26 cellular contexts compared by ENCODE assay signal in the genomic region with DNA sequence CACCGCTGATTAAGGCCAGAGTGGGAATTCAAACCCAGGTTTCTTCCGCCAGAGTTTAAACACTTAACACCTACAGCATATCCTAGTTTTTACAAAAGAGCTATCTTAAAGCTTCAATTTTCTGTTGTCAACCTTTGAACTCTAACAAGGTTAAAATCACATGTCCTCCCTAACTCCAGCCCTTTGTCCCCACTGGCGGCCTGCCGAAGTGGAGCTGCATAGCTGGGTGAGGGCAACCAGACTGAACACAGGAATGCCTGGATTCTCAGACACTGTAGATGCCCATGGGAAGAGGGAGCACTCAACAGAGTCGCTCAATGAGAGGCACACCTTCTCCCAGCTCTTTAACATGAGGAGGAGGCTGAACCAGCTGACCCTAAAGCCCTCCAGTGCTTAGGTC. TPM values are rescaled to one million over a fixed set of nuclear protein-coding genes. Genes with fewer than 3 reads are reported as not detected.
A peak's percentile ranks its signal among the peaks of the same experiment; 100 is the strongest.
DNase-seq lines count a peak whose midpoint lies in the region; ATAC-seq, FAIRE-seq and TF ChIP-seq lines count a peak whose summit lies in the region.
"Had no signal": no experiment of that assay in that cellular context is flagged by ENCODE, and none has a peak within 500 bp of the region (broad histone marks: within the 10 kb centered on the region; RNA-seq: fewer than 3 reads in every experiment).

No MANE protein-coding gene starts in this region.

- no peak overlapping the region for H3K4ac ChIP-seq in H1 (replicated peaks; ENCODE audit: insufficient read length, low read depth, low read length)

- no peak overlapping the region; the same call in 1 of the 2 replicates for H2BK15ac ChIP-seq in H1 (ENCODE audit: low read length)

- no peak overlapping the region for H3K23ac ChIP-seq in H1 (ENCODE audit: insufficient read length)

- H3K23me2 ChIP-seq in H1 (ENCODE audit: low read depth, low read length): no peaks in the 10 kb centered on the region

- no peak overlapping the region for H3K4me3 ChIP-seq in H1 (ENCODE audit: extremely low read depth in 1 of 4, insufficient read depth in 2 of 4, low read depth in 3 of 4, low read length in 4 of 4)
- H3K4me3 ChIP-seq in right lobe of liver: no peak overlapping the region
- no peak overlapping the region for H3K4me3 ChIP-seq in body of pancreas
- H3K4me3 ChIP-seq: A549; BLaER1 treated with 17β-estradiol and CSF1 and Interleukin-3, amounts not matched to agents 10 nM and 100 nM had no signal

- no peak overlapping the region for H3K9ac ChIP-seq in H1 (replicated peaks in 1 of 4; ENCODE audit: extremely low read depth in 1 of 4, low read depth in 3 of 4, low read length in 3 of 4)
- H3K9ac ChIP-seq: BLaER1 treated with 17β-estradiol and CSF1 and Interleukin-3, amounts not matched to agents 10 nM and 100 nM had no signal

- H2AK5ac ChIP-seq in H1 (ENCODE audit: low read depth, low read length): no peak overlapping the region

- TF ChIP-seq EP300 in H1 (IDR thresholded peaks at IDR 0.05; ENCODE audit: borderline replicate concordance in 1 of 2, low read depth in 2 of 2, low read length in 2 of 2): no peak

- H3K9me3 Mint-ChIP-seq in immature natural killer cell: no peaks in the 10 kb centered on the region
- H3K9me3 Mint-ChIP-seq: CD14-positive monocyte; CD4-positive, alpha-beta T cell; CD8-positive, alpha-beta memory T cell had no signal

- no peak overlapping the region for H4K5ac ChIP-seq in H1 (ENCODE audit: insufficient read length, low read depth, low read length)

- H3K4me3 Mint-ChIP-seq in immature natural killer cell: no peak overlapping the region
- H3K4me3 Mint-ChIP-seq: CD14-positive monocyte; CD4-positive, alpha-beta T cell; CD8-positive, alpha-beta memory T cell had no signal

- TF ChIP-seq POLR2A in H1 (IDR thresholded peaks at IDR 0.05; ENCODE audit: control extremely low read depth in 1 of 2, low read depth in 2 of 2, low read length in 2 of 2): no peak
- no peak for TF ChIP-seq POLR2A in right lobe of liver (IDR thresholded peaks at IDR 0.05)
- no peak for TF ChIP-seq POLR2A in body of pancreas (IDR thresholded peaks at IDR 0.05)

- H3K79me2 ChIP-seq in H1 (ENCODE audit: control insufficient read depth in 1 of 2, insufficient read depth in 2 of 2, low read length in 2 of 2): no peaks in the 10 kb centered on the region

- peaks cover 13 to 38% (median 27%) of the 10 kb centered on the region in 4 experiments for H3K4me1 ChIP-seq in H1 (replicated peaks in 1 of 4; ENCODE audit: control insufficient read depth in 3 of 4, insufficient read depth in 4 of 4, low read length in 3 of 4)
- H3K4me1 ChIP-seq in right lobe of liver: peaks cover 0 to 42% (median 10%) of the 10 kb centered on the region in 4 donors
- no peaks in the 10 kb centered on the region for H3K4me1 ChIP-seq in body of pancreas
- H3K4me1 ChIP-seq: A549; BE2C; BLaER1 treated with 17β-estradiol and CSF1 and Interleukin-3, amounts not matched to agents 10 nM and 100 nM had no signal

- no peak overlapping the region; the same call in 1 of the 2 replicates for H2BK20ac ChIP-seq in H1 (ENCODE audit: low read length)

- no peaks in the 10 kb centered on the region for H3K79me1 ChIP-seq in H1 (ENCODE audit: low read depth, low read length)

- no peak overlapping the region for H3K18ac ChIP-seq in H1 (ENCODE audit: extremely low read depth, low read length)

- H3K4me1 Mint-ChIP-seq in immature natural killer cell: peaks cover 5 to 6% of the 10 kb centered on the region in 2 donors
- H3K4me1 Mint-ChIP-seq: CD14-positive monocyte; CD8-positive, alpha-beta memory T cell had no signal

- POLR2A ChIA-PET in H1 (lab: Charles Lee; ENCODE audit: partially characterized antibody): interaction anchor here (0.5 to 0.7 kb wide), 2 partner anchors 10 to 19 kb away, joined by 3 read pairs; no protein-coding TSS in a partner anchor

- H3K9me3 ChIP-seq in H1 (ENCODE audit: insufficient read depth in 2 of 2, low read depth in 1 of 2, low read length in 1 of 2): no peaks in the 10 kb centered on the region
- no peaks in the 10 kb centered on the region for H3K9me3 ChIP-seq in right lobe of liver
- H3K9me3 ChIP-seq in body of pancreas: no peaks in the 10 kb centered on the region
- H3K9me3 ChIP-seq: A549; BE2C; BLaER1 treated with 17β-estradiol and CSF1 and Interleukin-3, amounts not matched to agents 10 nM and 100 nM had no signal

- H3K14ac ChIP-seq in H1 (ENCODE audit: insufficient read length): no peak overlapping the region

- TF ChIP-seq RAD21 in H1 (IDR thresholded peaks at IDR 0.05 in 1 of 2, conservative IDR thresholded peaks at IDR 0.05 in 1 of 2; ENCODE audit: low read depth in 2 of 2, low read length in 2 of 2): no peak

- H3K27me3 ChIP-seq in H1 (replicated peaks in 1 of 4; ENCODE audit: control insufficient read depth in 3 of 4, extremely low read depth in 1 of 4, insufficient read depth in 3 of 4, low read length in 3 of 4) (no peaks in the 10 kb centered on the region), right lobe of liver (no peaks in the 10 kb centered on the region), body of pancreas (no peaks in the 10 kb centered on the region)
- H3K27me3 ChIP-seq: BE2C; BLaER1 treated with 17β-estradiol and CSF1 and Interleukin-3, amounts not matched to agents 10 nM and 100 nM had no signal

- no peak for DNase-seq in H1 (ENCODE audit: low read depth in 1 of 2, low spot score in 2 of 2)
- peak; percentile 91 for DNase-seq in left lobe of liver (ENCODE audit: low spot score)
- peak; percentile 90 to 93 (median 93) for DNase-seq in right lobe of liver
- DNase-seq in immature natural killer cell: no peak
- DNase-seq in body of pancreas: no peak
- DNase-seq in COR-L47 (lab: John Stamatoyannopoulos, UW): no peak
- DNase-seq: 8988T; ACHN; AML-193; BE2C; Calu3; CD4-positive, alpha-beta T cell; CD8-positive, alpha-beta memory T cell; DMS53; DMS79 treated with DMSO at 0.1 percent for 48 hours; GF-D8; GOT3; H7; HCEC 1CT had no signal

- no peak overlapping the region for H2BK5ac ChIP-seq in H1 (ENCODE audit: low read depth, low read length)

- ATAC-seq in left lobe of liver (peak; percentile 90), right lobe of liver (peak; percentile 87 to 92 (median 91)), body of pancreas (no peak), GM19324 (IDR thresholded peaks at IDR 0.05; ENCODE audit: low FRiP score, unreplicated experiment) (no peak)
- ATAC-seq: A549 had no signal

- H3K27me3 Mint-ChIP-seq in immature natural killer cell (ENCODE audit: low read depth in 3 of 3): peaks cover 0 to 2% (median 0%) of the 10 kb centered on the region in 3 donors
- H3K27me3 Mint-ChIP-seq: CD4-positive, alpha-beta T cell had no signal

- no peaks in the 10 kb centered on the region; a peak in 1 of 8 replicates for H3K36me3 ChIP-seq in H1 (ENCODE audit: control insufficient read depth in 2 of 4, insufficient read depth in 4 of 4, low read length in 3 of 4)
- H3K36me3 ChIP-seq in right lobe of liver: no peaks in the 10 kb centered on the region
- H3K36me3 ChIP-seq in body of pancreas (replicated peaks in 1 of 2; ENCODE audit: insufficient read depth in 1 of 2, low read depth in 2 of 2): no peaks in the 10 kb centered on the region
- H3K36me3 ChIP-seq: BE2C; BLaER1 treated with 17β-estradiol and CSF1 and Interleukin-3, amounts not matched to agents 10 nM and 100 nM had no signal

- intact Hi-C loops in right lobe of liver (cut with DNase I) (no loop called here), body of pancreas (cut with DNase I) (no loop called here)

- H4K20me1 ChIP-seq in H1 (replicated peaks in 1 of 2; ENCODE audit: control insufficient read depth in 1 of 2, insufficient read depth in 2 of 2, low read length in 2 of 2): no peaks in the 10 kb centered on the region

- H2BK120ac ChIP-seq in H1 (replicated peaks; ENCODE audit: low read depth, low read length): no peak overlapping the region

- H3K4me2 ChIP-seq in H1 (ENCODE audit: insufficient read depth in 1 of 2, low read depth in 2 of 2, low read length in 2 of 2): no peak overlapping the region
- H3K4me2 ChIP-seq: A549; BLaER1 treated with 17β-estradiol and CSF1 and Interleukin-3, amounts not matched to agents 10 nM and 100 nM had no signal

- H2BK12ac ChIP-seq in H1 (ENCODE audit: low read depth, low read length): no peak overlapping the region

- no peaks in the 10 kb centered on the region for H3K36me3 Mint-ChIP-seq in immature natural killer cell
- H3K36me3 Mint-ChIP-seq: CD14-positive monocyte had no signal

- H3K27ac ChIP-seq in H1 (ENCODE audit: low read depth, low read length): no peak overlapping the region
- H3K27ac ChIP-seq in right lobe of liver: peak overlapping the region; percentile 58 to 67 (median 64)
- H3K27ac ChIP-seq in body of pancreas: no peak overlapping the region
- H3K27ac ChIP-seq: A549; BLaER1 treated with 17β-estradiol and CSF1 and Interleukin-3, amounts not matched to agents 10 nM and 100 nM had no signal

- no peak overlapping the region; the same call in 1 of the 2 replicates for H4K8ac ChIP-seq in H1 (ENCODE audit: extremely low read depth, insufficient read depth, low read length)

- WGBS in H1 (ENCODE audit: extremely low coverage in 1 of 2, insufficient coverage in 1 of 2, insufficient read length in 1 of 2, insufficient replicate concordance in 2 of 2, low coverage in 1 of 2, low lambda C conversion rate in 2 of 2, missing lambda C conversion rate in 1 of 2), 2 experiments: 81% methylated on average over 5 of the region's 5 CpGs; no CpG with 5 or more reads in 1 of the 2 experiments
- 49% methylated on average over 4 of the region's 5 CpGs for WGBS in right lobe of liver (ENCODE audit: insufficient coverage, low coverage, low lambda C conversion rate, missing lambda C conversion rate)
- WGBS in body of pancreas, 2 donors: 65 to 71% methylated on average over 4 to 5 of the region's 5 CpGs

- TF ChIP-seq CTCF in H1 (IDR thresholded peaks at IDR 0.05; ENCODE audit: control extremely low read depth in 1 of 3, insufficient read depth in 1 of 3, low read depth in 1 of 3, low read length in 3 of 3) (no peak), right lobe of liver (IDR thresholded peaks at IDR 0.05) (no peak), body of pancreas (IDR thresholded peaks at IDR 0.05) (no peak)

- H2AFZ ChIP-seq in H1 (ENCODE audit: low read length): no peak overlapping the region

- FAIRE-seq in H1 (lab: Jason Lieb, UNC): no peak
- FAIRE-seq: A549, GM12891, GM18507 had no signal

- H3K56ac ChIP-seq in H1 (replicated peaks; ENCODE audit: insufficient read length, low read depth, low read length): no peak overlapping the region

- H4K91ac ChIP-seq in H1 (replicated peaks; ENCODE audit: insufficient read length, low read length): peak overlapping the region; percentile 36

- CTCF ChIA-PET in H1 (lab: Charles Lee; ENCODE audit: partially characterized antibody): interaction anchor here (0.6 to 3.2 kb wide), 9 partner anchors 8 to 277 kb away, joined by 3 to 28 read pairs (median 4); no protein-coding TSS in a partner anchor

- H3K27ac Mint-ChIP-seq in immature natural killer cell: no peak overlapping the region
- H3K27ac Mint-ChIP-seq: CD14-positive monocyte; CD4-positive, alpha-beta T cell; CD8-positive, alpha-beta memory T cell had no signal

RNA-seq across cellular contexts. Expression of gene LRFN2, which starts 59.1 kb away (rescaled TPM):
- total RNA-seq in H1 (2021; fragmentation: NEBNext Ultra II Directional; extraction: Animal tissue kit (Norgen Biotek cat#: 25700)): 2.3 TPM in 2 replicates
- 2.3 and 2.9 TPM in 2 replicates for polyA plus RNA-seq in H1 (2011; rRNA removed)
- 2.1 TPM for polyA plus RNA-seq in H1 (2011; cell fraction: cytosol; rRNA removed)
- polyA plus RNA-seq in H1 (2011; cell fraction: nucleus; rRNA removed): 5.0 TPM
- 0.64 to 1.5 TPM (median 1.2 TPM) in 4 replicates for polyA plus RNA-seq in H1 (2012, experiment 1 of 2)
- 0.75 TPM for polyA plus RNA-seq in H1 (2012, experiment 2 of 2)
- 2.1 TPM for polyA plus RNA-seq in H1 (2013, experiment 1 of 2)
- polyA plus RNA-seq in H1 (2013, experiment 2 of 2): 2.3 TPM
- polyA minus RNA-seq in H1 (2011; rRNA and poly(A)+ RNA removed): 3.2 and 3.8 TPM in 2 replicates
- 2.9 TPM for polyA minus RNA-seq in H1 (2011; cell fraction: cytosol; rRNA and poly(A)+ RNA removed)
- 6.2 TPM for polyA minus RNA-seq in H1 (2011; cell fraction: nucleus; rRNA and poly(A)+ RNA removed)
- 0.05 TPM for total RNA-seq in left lobe of liver
- under 1 TPM in 1 of 6 experiments, not detected in 5; 0.19 TPM for total RNA-seq in right lobe of liver
- polyA plus RNA-seq in immature natural killer cell: 1 to 10 TPM in 1 of 3 donors, under 1 TPM in 2; 0.67 to 1.8 (median 0.87) TPM
- under 1 TPM in 1 of 2 donors, not detected in 1; 0.33 TPM for total RNA-seq in body of pancreas
- total RNA-seq: Calu3; CD4-positive, alpha-beta T cell; CD8-positive, alpha-beta memory T cell; G401 had no signal
- polyA plus RNA-seq: A549, CD14-positive monocyte had no signal

Comparison
In these comparisons a context has a peak if more than half of its experiments do, and no peak if none do; other contexts are left out.
1. DNase-seq: peak in left lobe of liver (single experiment) and right lobe of liver (3 of 3); none in H1 (0 of 2), immature natural killer cell (0 of 3), body of pancreas (0 of 4) and COR-L47 (single experiment).
2. H3K27ac ChIP-seq: peak in right lobe of liver (3 of 3); none in H1 (single experiment) and body of pancreas (0 of 4).
3. ATAC-seq: peak in left lobe of liver (single experiment) and right lobe of liver (4 of 4); none in body of pancreas (single experiment) and GM19324 (single experiment).